18 cellular contexts compared by ENCODE assay signal in the genomic region with DNA sequence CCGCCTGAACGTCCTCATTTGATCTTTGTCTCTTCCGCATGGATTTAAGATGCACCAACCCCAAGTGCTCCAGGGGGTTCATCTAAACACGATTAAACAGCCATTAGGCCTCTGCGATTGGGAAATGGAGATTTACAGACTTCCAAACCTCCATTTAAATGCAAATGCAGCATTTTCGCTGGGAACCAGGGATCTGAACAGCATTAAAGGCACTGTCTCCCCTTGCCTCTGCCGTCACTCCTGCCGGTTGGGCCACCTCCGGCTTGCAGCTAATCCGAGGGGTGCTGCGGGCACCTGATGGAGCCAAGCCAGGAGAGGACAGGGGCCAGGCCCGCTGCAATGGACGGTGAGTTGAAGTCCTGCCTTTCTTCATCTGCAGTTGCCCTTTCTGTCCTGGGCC.
"Had no signal": no experiment of that assay in that cellular context is flagged by ENCODE, and none has a peak within 500 bp of the region (broad histone marks: within the 10 kb centered on the region; RNA-seq: fewer than 3 reads in every experiment).

No MANE protein-coding gene starts in this region.

- H3K27me3 ChIP-seq: right atrium auricular region had no signal

- H3K36me3 ChIP-seq: esophagus muscularis mucosa, gastrocnemius medialis, right atrium auricular region, sigmoid colon had no signal

- H3K27ac ChIP-seq: dorsolateral prefrontal cortex, epithelial cell of prostate, esophagus muscularis mucosa, gastrocnemius medialis, right atrium auricular region, sigmoid colon, skin epidermis had no signal

- DNase-seq: cortex of kidney; effector memory CD4-positive, alpha-beta T cell; gastrocnemius medialis; glutamatergic neuron; islet precursor cell; mammary epithelial cell; naive thymus-derived CD4-positive, alpha-beta T cell; nephron progenitor cell; posterior cingulate gyrus; sigmoid colon; stimulated activated CD4-positive, alpha-beta T cell treated with anti-CD3 and anti-CD28 coated beads, Interleukin-12 subunit alpha, Interleukin-12 subunit beta, amount 100 ng/mL, for 4 hours; stimulated activated naive CD4-positive, alpha-beta T cell treated with Interleukin-2 at 50 U/mL for 16 hours had no signal

- H3K4me1 ChIP-seq: esophagus muscularis mucosa, gastrocnemius medialis, right atrium auricular region, sigmoid colon had no signal

- H3K4me3 ChIP-seq: dorsolateral prefrontal cortex, esophagus muscularis mucosa, gastrocnemius medialis, right atrium auricular region, sigmoid colon, skin epidermis had no signal

- ATAC-seq: gastrocnemius medialis; left lobe of liver; naive thymus-derived CD4-positive, alpha-beta T cell had no signal

- H3K9me3 ChIP-seq: gastrocnemius medialis had no signal
